Comparison of ENCODE assay signal across 15 cellular contexts in the genomic region with DNA sequence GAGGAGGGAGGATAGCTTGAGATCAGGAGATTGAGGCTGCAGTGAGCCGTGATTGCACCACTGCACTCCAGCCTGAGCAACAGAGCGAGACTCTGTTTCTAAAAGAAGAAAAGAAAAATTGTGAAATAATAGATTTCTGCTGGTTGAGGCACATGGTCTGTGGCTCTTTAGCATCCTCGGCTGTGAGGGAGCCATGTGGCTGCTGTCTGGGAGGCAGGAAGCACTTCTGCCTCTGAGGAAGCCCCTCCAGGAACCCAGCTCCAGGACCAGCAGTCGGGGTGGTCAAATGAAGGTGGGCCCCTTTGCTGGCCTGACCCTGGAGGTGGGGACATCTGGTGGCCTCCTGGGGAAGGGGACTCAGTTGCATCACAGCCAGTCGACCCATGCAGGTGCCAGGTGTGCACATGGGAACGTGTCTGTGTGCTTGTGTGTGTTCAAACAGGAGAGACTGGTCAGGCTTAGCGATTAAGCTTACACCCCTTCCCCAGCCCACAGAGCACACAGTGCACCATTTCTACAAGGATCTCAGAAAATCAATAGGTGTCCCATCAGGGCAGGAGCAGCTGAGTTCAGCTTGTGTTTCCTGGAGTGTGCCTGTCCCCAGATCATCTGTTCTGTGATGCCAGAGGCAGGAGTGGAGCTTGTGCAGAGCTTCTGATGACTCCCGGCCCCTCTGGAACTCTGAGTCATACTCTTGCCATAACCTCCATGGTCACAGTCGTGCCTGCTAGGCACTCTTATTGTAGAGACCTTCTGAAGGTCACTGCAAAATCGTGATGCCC. TPM values are rescaled to one million over a fixed set of nuclear protein-coding genes. Genes with fewer than 3 reads are reported as not detected.
DNase-seq lines count a peak whose midpoint lies in the region; ATAC-seq and FAIRE-seq lines count a peak whose summit lies in the region.
"Had no signal": no experiment of that assay in that cellular context is flagged by ENCODE, and none has a peak within 500 bp of the region (broad histone marks: within the 10 kb centered on the region; RNA-seq: fewer than 3 reads in every experiment).

No MANE protein-coding gene starts in this region.

- H3K27ac ChIP-seq in BLaER1 (peak overlapping the region; percentile 97), GM23248 (no peak overlapping the region)
- H3K27ac ChIP-seq: SK-N-MC, upper lobe of right lung had no signal

- H3K4me2 ChIP-seq in BLaER1: peak overlapping the region; percentile 93
- H3K4me2 ChIP-seq in GM23248 (ENCODE audit: unreplicated experiment): no peak overlapping the region
- H3K4me2 ChIP-seq: smooth muscle cell had no signal

- H3K79me2 ChIP-seq in GM23248 (ENCODE audit: insufficient read depth): no peaks in the 10 kb centered on the region

- DNase-seq in GM23248 (peak; percentile 26), RCC 7860 (ENCODE audit: low spot score) (peak; percentile 20)
- no peak for DNase-seq in activated CD4-positive, CD25-positive, alpha-beta regulatory T cell treated with anti-CD3 and anti-CD28 coated beads, Interleukin-2, amount 50 U/mL, for 72 hours
- no peak for DNase-seq in activated effector memory CD4-positive, alpha-beta T cell treated with anti-CD3 and anti-CD28 coated beads, Interleukin-2, amount 50 U/mL, for 16 hours
- DNase-seq: mucosa of descending colon; stimulated activated naive B cell treated with anti-CD40 and anti-IgM and Interleukin-4, amounts not matched to agents 10 μg/mL and 1 μg/mL and 100 μg/mL, for 72 hours; upper lobe of right lung had no signal

- H3K9me3 ChIP-seq in BLaER1 (no peaks in the 10 kb centered on the region), GM23248 (ENCODE audit: low read depth) (no peaks in the 10 kb centered on the region), iPS-18c (ENCODE audit: control insufficient read depth, insufficient read depth, low read length) (peaks cover 2% of the 10 kb centered on the region)
- H3K9me3 ChIP-seq: mucosa of descending colon, upper lobe of right lung had no signal

- in situ Hi-C loops in GM23248 (cut with MboI): no loop called here

- H3K36me3 ChIP-seq in BLaER1 (no peaks in the 10 kb centered on the region), GM23248 (ENCODE audit: low read depth) (no peaks in the 10 kb centered on the region)
- H3K36me3 ChIP-seq: upper lobe of right lung had no signal

- 30 to 31% methylated on average over 10 of the region's 10 CpGs for WGBS in GM23248 (ENCODE audit: low coverage in 1 of 2, low lambda C conversion rate in 2 of 2, missing lambda C conversion rate in 2 of 2), 2 experiments

- H3K4me1 ChIP-seq in BLaER1 (peaks cover 100% of the 10 kb centered on the region), GM23248 (ENCODE audit: insufficient read depth) (no peaks in the 10 kb centered on the region)

- H3K9me2 ChIP-seq in GM23248 (ENCODE audit: insufficient read depth): no peaks in the 10 kb centered on the region

- ATAC-seq in HG03045 (IDR thresholded peaks at IDR 0.05; ENCODE audit: unreplicated experiment) (no peak), GM21825 (IDR thresholded peaks at IDR 0.05; ENCODE audit: unreplicated experiment) (no peak)
- ATAC-seq: mucosa of descending colon, upper lobe of right lung had no signal

- H3F3A ChIP-seq in GM23248 (ENCODE audit: insufficient read depth): no peaks in the 10 kb centered on the region

- H3K4me3 ChIP-seq in BLaER1: peak overlapping the region; percentile 47
- H3K4me3 ChIP-seq in GM23248: no peak overlapping the region
- H3K4me3 ChIP-seq in iPS-18c (ENCODE audit: insufficient read depth, low read depth, low read length): peak overlapping the region; percentile 4; the same call in 1 of the 2 replicates
- H3K4me3 ChIP-seq: mucosa of descending colon, SK-N-MC, smooth muscle cell, upper lobe of right lung had no signal

- H4K20me1 ChIP-seq in BLaER1: no peaks in the 10 kb centered on the region
- no peaks in the 10 kb centered on the region for H4K20me1 ChIP-seq in GM23248 (ENCODE audit: insufficient read depth)

- no peak overlapping the region for H2AFZ ChIP-seq in GM23248

- H3K27me3 ChIP-seq in BLaER1 (no peaks in the 10 kb centered on the region), GM23248 (replicated peaks; ENCODE audit: insufficient read depth) (peaks cover 49% of the 10 kb centered on the region)

- H3K9ac ChIP-seq in BLaER1 (peak overlapping the region; percentile 78), GM23248 (no peak overlapping the region)

- FAIRE-seq in RCC 7860 (lab: Jason Lieb, UNC): no peak
- FAIRE-seq: astrocyte, colon had no signal

RNA-seq across cellular contexts. Expression of a gene that starts 24.3 kb away (rescaled TPM):
- total RNA-seq in GM23248 (2014; rRNA removed; shearing (Covaris generic)): 0.11 TPM in 1 of 2 replicates, not detected in the other
- polyA plus RNA-seq in GM23248 (2016; fragmentation: Nextera tagmentation; extraction: Ambion mirVana): 0.16 TPM in 1 of 2 replicates, not detected in the other

Comparison
In these comparisons a context has a peak if more than half of its experiments do, and no peak if none do; other contexts are left out.
1. DNase-seq: peak in GM23248 (single experiment) and RCC 7860 (single experiment); none in activated CD4-positive, CD25-positive, alpha-beta regulatory T cell treated with anti-CD3 and anti-CD28 coated beads, Interleukin-2, amount 50 U/mL, for 72 hours (single experiment) and activated effector memory CD4-positive, alpha-beta T cell treated with anti-CD3 and anti-CD28 coated beads, Interleukin-2, amount 50 U/mL, for 16 hours (single experiment).